ENCODE assay signal across 17 cellular contexts in genomic region chr11:120603071-120603470, GRCh38.
DNase-seq lines count a peak whose midpoint lies in the region; ATAC-seq, FAIRE-seq and TF ChIP-seq lines count a peak whose summit lies in the region.
"Had no signal": no experiment of that assay in that cellular context is flagged by ENCODE, and none has a peak within 500 bp of the region (broad histone marks: within the 10 kb centered on the region; RNA-seq: fewer than 3 reads in every experiment).

No MANE protein-coding gene starts in this region.

- H3K4me3 ChIP-seq in GM12878 (no peak overlapping the region), lower lobe of right lung (no peak overlapping the region), upper lobe of right lung (no peak overlapping the region), MG63 (no peak overlapping the region)
- H3K4me3 ChIP-seq: BLaER1 treated with 17β-estradiol and CSF1 and Interleukin-3, amounts not matched to agents 10 nM and 100 nM had no signal

- ATAC-seq in GM12878 (no peak), lower lobe of right lung (no peak), upper lobe of right lung (no peak)
- ATAC-seq: HCT116 had no signal

- TF ChIP-seq RAD21 in GM12878 (IDR thresholded peaks at IDR 0.05; ENCODE audit: insufficient read depth, low read depth, low read length): no peak

- WGBS in GM12878 (ENCODE audit: insufficient coverage, insufficient replicate concordance, low lambda C conversion rate, missing lambda C conversion rate): 61% methylated on average over 3 of the region's 3 CpGs

- H3K9ac ChIP-seq in GM12878 (ENCODE audit: control insufficient read depth, insufficient read depth, low read length): no peak overlapping the region
- H3K9ac ChIP-seq: BLaER1 treated with 17β-estradiol and CSF1 and Interleukin-3, amounts not matched to agents 10 nM and 100 nM had no signal

- H3K36me3 ChIP-seq in GM12878 (ENCODE audit: control insufficient read depth in 2 of 2, insufficient read depth in 2 of 2, low read length in 1 of 2) (no peaks in the 10 kb centered on the region; a peak in 1 of 4 replicates), lower lobe of right lung (no peaks in the 10 kb centered on the region), upper lobe of right lung (no peaks in the 10 kb centered on the region), MG63 (no peaks in the 10 kb centered on the region)
- H3K36me3 ChIP-seq: BLaER1 treated with 17β-estradiol and CSF1 and Interleukin-3, amounts not matched to agents 10 nM and 100 nM had no signal

- TF ChIP-seq CTCF in GM12878 (IDR thresholded peaks at IDR 0.05 in 2 of 3, conservative IDR thresholded peaks at IDR 0.05 in 1 of 3; ENCODE audit: control insufficient read depth in 2 of 3, extremely low read depth in 1 of 3, insufficient read depth in 1 of 3, low read depth in 3 of 3, low read length in 3 of 3): no peak
- no peak for TF ChIP-seq CTCF in lower lobe of right lung (IDR thresholded peaks at IDR 0.05)
- TF ChIP-seq CTCF in upper lobe of right lung (IDR thresholded peaks at IDR 0.05): no peak
- TF ChIP-seq CTCF in GM13977 (IDR thresholded peaks at IDR 0.05; ENCODE audit: extremely low read depth, insufficient read depth, missing control alignments): no peak

- FAIRE-seq in GM12892 (lab: Jason Lieb, UNC) (peak; percentile 40), GM12878 (lab: Jason Lieb, UNC) (no peak)
- FAIRE-seq: H54 had no signal

- peaks cover 7% of the 10 kb centered on the region for H3K4me1 ChIP-seq in GM12878 (ENCODE audit: control insufficient read depth, insufficient read depth, low read length)
- H3K4me1 ChIP-seq in lower lobe of right lung: no peaks in the 10 kb centered on the region
- no peaks in the 10 kb centered on the region for H3K4me1 ChIP-seq in upper lobe of right lung

- H2AFZ ChIP-seq in GM12878 (ENCODE audit: control insufficient read depth, low read depth, low read length): no peak overlapping the region

- in situ Hi-C loops in GM12878 (cut with MboI): no loop called here
- in situ Hi-C loops in GM13977 (cut with MboI; ENCODE audit: low pct_unique_long_range_greater_than_20kb, low sequenced_read_pairs, unreplicated experiment): no loop called here

- H3K27ac ChIP-seq in GM12878 (ENCODE audit: control insufficient read depth, insufficient read depth) (no peak overlapping the region), lower lobe of right lung (no peak overlapping the region), upper lobe of right lung (no peak overlapping the region)
- H3K27ac ChIP-seq: BLaER1 treated with 17β-estradiol and CSF1 and Interleukin-3, amounts not matched to agents 10 nM and 100 nM had no signal

- TSS peak; percentile 57 for BruUV-seq in GM12878 (replicated peaks; lab: Mats Ljungman, UMichigan)

- DNase-seq in GM12892 (ENCODE audit: insufficient read length) (no peak), GM12878 (ENCODE audit: low read depth, low spot score) (no peak), lower lobe of right lung (peak; percentile 8), upper lobe of right lung (peak; percentile 21), GM13977 (ENCODE audit: low spot score) (no peak), MG63 (no peak)
- DNase-seq in stimulated activated CD4-positive, alpha-beta T cell treated with anti-CD3 and anti-CD28 coated beads, Interleukin-15, amount 100 ng/mL, for 24 hours: no peak
- DNase-seq: ACHN; Calu3; CD4-positive, alpha-beta T cell; DMS 273 treated with DMSO at 0.1 percent for 48 hours; DMS79; IMR-90; KG1 had no signal

- H3K27me3 ChIP-seq in GM12878 (replicated peaks in 1 of 2; ENCODE audit: control insufficient read depth in 2 of 2, insufficient read depth in 2 of 2, low read length in 1 of 2) (no peaks in the 10 kb centered on the region), lower lobe of right lung (ENCODE audit: low read depth) (no peaks in the 10 kb centered on the region), upper lobe of right lung (no peaks in the 10 kb centered on the region), MG63 (no peaks in the 10 kb centered on the region)

- no peaks in the 10 kb centered on the region for H3K79me2 ChIP-seq in GM12878 (ENCODE audit: control insufficient read depth, insufficient read depth, low read length)

- CTCF ChIA-PET in GM12878 (lab: Yijun Ruan, JAX): no interaction called here

- TF ChIP-seq POLR2A in GM12892 (IDR thresholded peaks at IDR 0.05; ENCODE audit: low read depth, low read length) (no peak), GM12878 (IDR thresholded peaks at IDR 0.05; ENCODE audit: low read depth, low read length) (no peak)

- RAD21 ChIA-PET in GM12878 (lab: Charles Lee; ENCODE audit: unreplicated experiment): interaction anchor here (0.6 to 3.2 kb wide), 2 partner anchors 11 to 320 kb away, joined by 3 to 19 read pairs; no protein-coding TSS in a partner anchor

- SMC1A ChIA-PET in GM12878 (lab: Charles Lee; ENCODE audit: uncharacterized antibody, unreplicated experiment): interaction anchor here (4.3 kb wide), 1 partner anchor 10 kb away, joined by 16 read pairs; no protein-coding TSS in a partner anchor

- TF ChIP-seq EP300 in GM12878 (IDR thresholded peaks at IDR 0.05; ENCODE audit: borderline replicate concordance in 1 of 2, control insufficient read depth in 1 of 2, low read depth in 2 of 2, low read length in 2 of 2): no peak

- no peaks in the 10 kb centered on the region for H3K9me3 ChIP-seq in GM12878 (replicated peaks; ENCODE audit: control insufficient read depth, insufficient read depth, low read length)
- H3K9me3 ChIP-seq in lower lobe of right lung: no peaks in the 10 kb centered on the region
- H3K9me3 ChIP-seq in upper lobe of right lung: no peaks in the 10 kb centered on the region
- H3K9me3 ChIP-seq in MG63: no peaks in the 10 kb centered on the region
- H3K9me3 ChIP-seq: BLaER1 treated with 17β-estradiol and CSF1 and Interleukin-3, amounts not matched to agents 10 nM and 100 nM had no signal

- H3K4me2 ChIP-seq in GM12878 (ENCODE audit: control insufficient read depth, insufficient read depth): no peak overlapping the region
- H3K4me2 ChIP-seq: BLaER1 treated with 17β-estradiol and CSF1 and Interleukin-3, amounts not matched to agents 10 nM and 100 nM had no signal

- POLR2A ChIA-PET in GM12878 (lab: Charles Lee): interaction anchor here (1.0 kb wide), 1 partner anchor 12 kb away, joined by 3 read pairs; no protein-coding TSS in a partner anchor

- intact Hi-C loops in GM12878 (cut with micrococcal nuclease; ENCODE audit: unreplicated experiment): no loop called here
- intact Hi-C loops in lower lobe of right lung (cut with DNase I): no loop called here
- intact Hi-C loops in upper lobe of right lung (cut with DNase I): no loop called here

- no peaks in the 10 kb centered on the region for H4K20me1 ChIP-seq in GM12878 (ENCODE audit: control insufficient read depth, insufficient read depth)
- H4K20me1 ChIP-seq: BLaER1 treated with 17β-estradiol and CSF1 and Interleukin-3, amounts not matched to agents 10 nM and 100 nM had no signal

TF ChIP-seq in GM12878, 131 proteins besides CTCF, POLR2A, EP300 and RAD21:
- TF ChIP-seq SREBF2 (IDR thresholded peaks at IDR 0.05; ENCODE audit: low read length) (no peak), E4F1 (IDR thresholded peaks at IDR 0.05; ENCODE audit: borderline replicate concordance, partially characterized antibody) (no peak), YBX1 (IDR thresholded peaks at IDR 0.05) (no peak), ATF2 (IDR thresholded peaks at IDR 0.05; ENCODE audit: low read length) (no peak), ZBED1 (IDR thresholded peaks at IDR 0.05; ENCODE audit: borderline replicate concordance) (no peak)

Comparison
In these comparisons a context has a peak if more than half of its experiments do, and no peak if none do; other contexts are left out.
1. DNase-seq: peak in lower lobe of right lung (single experiment) and upper lobe of right lung (single experiment); none in GM12892 (single experiment), GM12878 (single experiment), stimulated activated CD4-positive, alpha-beta T cell treated with anti-CD3 and anti-CD28 coated beads, Interleukin-15, amount 100 ng/mL, for 24 hours (single experiment), GM13977 (single experiment) and MG63 (single experiment).